In genomic region chr4:62320612-62321011, GRCh38 we compare ENCODE assay signal across 16 cellular contexts.
"Had no signal": no experiment of that assay in that cellular context is flagged by ENCODE, and none has a peak within 500 bp of the region (broad histone marks: within the 10 kb centered on the region; RNA-seq: fewer than 3 reads in every experiment).

No MANE protein-coding gene starts in this region.

- H3K27ac Mint-ChIP-seq: naive thymus-derived CD8-positive, alpha-beta T cell; stimulated activated memory B cell treated with anti-CD40 and anti-IgM and Interleukin-4, amounts not matched to agents 10 μg/mL and 1 μg/mL and 100 μg/mL, for 72 hours; stimulated activated naive CD8-positive, alpha-beta T cell treated with anti-CD3 and anti-CD28 coated beads, Interleukin-15, Interleukin-2, amounts not matched to agents 100 ng/mL and 50 ng/mL, for 24 hours had no signal

- DNase-seq: dorsolateral prefrontal cortex; effector CD8-positive, alpha-beta T cell; heart right ventricle; hypothalamus; kidney glomerular epithelial cell; mammary epithelial cell; naive thymus-derived CD8-positive, alpha-beta T cell; spleen; stimulated activated CD4-positive, alpha-beta T cell treated with anti-CD3 and anti-CD28 coated beads, Interleukin-15, amount 100 ng/mL, for 24 hours; stimulated activated CD4-positive, alpha-beta T cell treated with anti-CD3 and anti-CD28 coated beads, Interleukin-1b, Interleukin-23, amount 100 ng/mL, for 48 hours; stimulated activated CD4-positive, alpha-beta T cell treated with anti-CD3 and anti-CD28 coated beads, Interleukin-4, amount 100 ng/mL, for 24 hours; testis; upper lobe of right lung had no signal

- H3K4me1 Mint-ChIP-seq: naive thymus-derived CD8-positive, alpha-beta T cell; stimulated activated memory B cell treated with anti-CD40 and anti-IgM and Interleukin-4, amounts not matched to agents 10 μg/mL and 1 μg/mL and 100 μg/mL, for 72 hours had no signal

- H3K4me3 Mint-ChIP-seq: naive thymus-derived CD8-positive, alpha-beta T cell; stimulated activated memory B cell treated with anti-CD40 and anti-IgM and Interleukin-4, amounts not matched to agents 10 μg/mL and 1 μg/mL and 100 μg/mL, for 72 hours; stimulated activated naive CD8-positive, alpha-beta T cell treated with anti-CD3 and anti-CD28 coated beads, Interleukin-15, Interleukin-2, amounts not matched to agents 100 ng/mL and 50 ng/mL, for 24 hours had no signal

- H3K27me3 Mint-ChIP-seq: naive thymus-derived CD8-positive, alpha-beta T cell; stimulated activated memory B cell treated with anti-CD40 and anti-IgM and Interleukin-4, amounts not matched to agents 10 μg/mL and 1 μg/mL and 100 μg/mL, for 72 hours; stimulated activated naive CD8-positive, alpha-beta T cell treated with anti-CD3 and anti-CD28 coated beads, Interleukin-15, Interleukin-2, amounts not matched to agents 100 ng/mL and 50 ng/mL, for 24 hours had no signal

- H3K36me3 Mint-ChIP-seq: stimulated activated memory B cell treated with anti-CD40 and anti-IgM and Interleukin-4, amounts not matched to agents 10 μg/mL and 1 μg/mL and 100 μg/mL, for 72 hours had no signal

- ATAC-seq: heart right ventricle; naive thymus-derived CD8-positive, alpha-beta T cell; sciatic nerve; stimulated activated memory B cell treated with anti-CD40 and anti-IgM and Interleukin-4, amounts not matched to agents 10 μg/mL and 1 μg/mL and 100 μg/mL, for 72 hours; upper lobe of right lung had no signal
